Comparison of ENCODE assay signal across 23 cellular contexts in genomic region chr16:13064821-13065220, GRCh38.
"Had no signal": no experiment of that assay in that cellular context is flagged by ENCODE, and none has a peak within 500 bp of the region (broad histone marks: within the 10 kb centered on the region; RNA-seq: fewer than 3 reads in every experiment).

No MANE protein-coding gene starts in this region.

- DNase-seq: IMR-90, Karpas-422, KG1, MG63, NCI-H1092, NCI-H1105 treated with DMSO at 0.1 percent for 48 hours, NCI-H1417 treated with DMSO at 0.1 percent for 48 hours, NCI-H146, NCI-H1694 treated with DMSO at 0.1 percent for 48 hours, NCI-H1930, NCI-H2081, NCI-H2107, NCI-H2227 treated with DMSO at 0.1 percent for 48 hours, NCI-H524, NCI-H69, NCI-H774, Right ventricle myocardium superior, RPMI8226, SIG-M5, SW 1271, T-cell had no signal

- H3K27ac Mint-ChIP-seq: T-cell had no signal

- H3K36me3 Mint-ChIP-seq: T-cell had no signal

- H3K4me1 ChIP-seq: SJSA1 had no signal

- H3K4me1 Mint-ChIP-seq: T-cell had no signal

- H3K27ac ChIP-seq: SJSA1, SK-N-MC had no signal

- H3K27me3 ChIP-seq: MG63, SJSA1 had no signal

- ATAC-seq: T-cell had no signal

- H3K4me3 Mint-ChIP-seq: T-cell had no signal
